ENCODE assay signal across 14 cellular contexts in genomic region chr9:297795-298119, GRCh38.
A peak's percentile ranks its signal among the peaks of the same experiment; 100 is the strongest.
DNase-seq lines count a peak whose midpoint lies in the region; ATAC-seq and TF ChIP-seq lines count a peak whose summit lies in the region.
"Had no signal": no experiment of that assay in that cellular context is flagged by ENCODE, and none has a peak within 500 bp of the region (broad histone marks: within the 10 kb centered on the region; RNA-seq: fewer than 3 reads in every experiment).

No MANE protein-coding gene starts in this region.

- H3K4me2 ChIP-seq in PC-9: no peak overlapping the region

- H4K20me1 ChIP-seq in PC-9 (ENCODE audit: insufficient read depth): no peaks in the 10 kb centered on the region

- H3K27me3 Mint-ChIP-seq in activated T-cell treated with anti-CD3 and anti-CD28 coated beads, Interleukin-2, amount 50 U/mL, for 72 hours (ENCODE audit: low read depth): no peaks in the 10 kb centered on the region
- H3K27me3 Mint-ChIP-seq in activated CD4-positive, alpha-beta memory T cell treated with anti-CD3 and anti-CD28 coated beads for 36 hours: no peaks in the 10 kb centered on the region
- no peaks in the 10 kb centered on the region for H3K27me3 Mint-ChIP-seq in effector memory CD8-positive, alpha-beta T cell

- POLR2A ChIA-PET in activated CD4-positive, alpha-beta memory T cell treated with anti-CD3 and anti-CD28 coated beads for 36 hours (lab: Charles Lee): no interaction called here
- POLR2A ChIA-PET in PC-9 (lab: Charles Lee; ENCODE audit: unreplicated experiment): no interaction called here

- H2AFZ ChIP-seq in PC-9: no peak overlapping the region

- BruUV-seq in PC-9 (replicated peaks; lab: Mats Ljungman, UMichigan): no TSS peak

- H3K27me3 ChIP-seq in stomach (no peaks in the 10 kb centered on the region), PC-9 (ENCODE audit: insufficient read depth, low read depth) (no peaks in the 10 kb centered on the region), testis (no peaks in the 10 kb centered on the region)
- H3K27me3 ChIP-seq: right atrium auricular region, transverse colon had no signal

- H3K9me3 Mint-ChIP-seq in activated T-cell treated with anti-CD3 and anti-CD28 coated beads, Interleukin-2, amount 50 U/mL, for 72 hours: no peaks in the 10 kb centered on the region
- no peaks in the 10 kb centered on the region for H3K9me3 Mint-ChIP-seq in activated CD4-positive, alpha-beta memory T cell treated with anti-CD3 and anti-CD28 coated beads for 36 hours
- H3K9me3 Mint-ChIP-seq in effector memory CD8-positive, alpha-beta T cell: no peaks in the 10 kb centered on the region

- no peak for DNase-seq in activated T-cell treated with anti-CD3 and anti-CD28 coated beads, Interleukin-2, amount 50 U/mL, for 72 hours
- no peak for DNase-seq in activated T-cell treated with anti-CD3 and anti-CD28 coated beads, Interleukin-2, amount 50 U/mL, for 48 hours
- no peak for DNase-seq in activated CD4-positive, alpha-beta memory T cell treated with anti-CD3 and anti-CD28 coated beads for 36 hours
- no peak for DNase-seq in effector memory CD8-positive, alpha-beta T cell
- DNase-seq in stomach (no peak), PC-9 (no peak), testis (no peak)
- DNase-seq: activated CD8-positive, alpha-beta memory T cell treated with anti-CD3 and anti-CD28 coated beads, Interleukin-2, amount 50 U/mL, for 48 hours; MM.1S; NCI-H69; stimulated activated CD4-positive, alpha-beta T cell treated with anti-CD3 and anti-CD28 coated beads, Interleukin-2, amount 100 ng/mL, for 24 hours had no signal

- ATAC-seq in activated T-cell treated with anti-CD3 and anti-CD28 coated beads, Interleukin-2, amount 50 U/mL, for 72 hours (replicated peaks in 1 of 2): peak in 1 of 2 donors; percentile 9
- no peak for ATAC-seq in effector memory CD8-positive, alpha-beta T cell (replicated peaks)
- no peak for ATAC-seq in HG03354 (IDR thresholded peaks at IDR 0.05; ENCODE audit: poor library complexity, severe bottlenecking, unreplicated experiment)

- no peak overlapping the region for H3K4me3 ChIP-seq in stomach
- no peak overlapping the region for H3K4me3 ChIP-seq in PC-9
- no peak overlapping the region for H3K4me3 ChIP-seq in testis
- H3K4me3 ChIP-seq: right atrium auricular region, transverse colon had no signal

- H3K4me1 ChIP-seq in stomach (peaks cover 0 to 20% (median 4%) of the 10 kb centered on the region in 4 donors), PC-9 (replicated peaks; ENCODE audit: insufficient read depth) (peaks cover 7% of the 10 kb centered on the region; the same call in 1 of the 2 replicates), testis (no peaks in the 10 kb centered on the region)
- H3K4me1 ChIP-seq: right atrium auricular region had no signal

- H3K79me2 ChIP-seq in PC-9 (ENCODE audit: low read depth): no peaks in the 10 kb centered on the region

- H3K27ac Mint-ChIP-seq in activated T-cell treated with anti-CD3 and anti-CD28 coated beads, Interleukin-2, amount 50 U/mL, for 72 hours: peak overlapping the region; percentile 10
- peak overlapping the region; percentile 64 for H3K27ac Mint-ChIP-seq in activated CD4-positive, alpha-beta memory T cell treated with anti-CD3 and anti-CD28 coated beads for 36 hours
- peak overlapping the region; percentile 65 to 87 for H3K27ac Mint-ChIP-seq in effector memory CD8-positive, alpha-beta T cell

- intact Hi-C loops in activated CD4-positive, alpha-beta memory T cell treated with anti-CD3 and anti-CD28 coated beads for 36 hours (cut with micrococcal nuclease): loop anchor here (1.0 kb wide), 1 partner anchor 25 kb away; no protein-coding TSS in a partner anchor
- intact Hi-C loops in stomach (cut with DNase I; ENCODE audit: low total_unique reads): no loop called here
- intact Hi-C loops in PC-9 (cut with micrococcal nuclease; ENCODE audit: unreplicated experiment): no loop called here
- intact Hi-C loops in testis (cut with DNase I; ENCODE audit: low total_unique reads): no loop called here

- H3K4me3 Mint-ChIP-seq in activated T-cell treated with anti-CD3 and anti-CD28 coated beads, Interleukin-2, amount 50 U/mL, for 72 hours: peak overlapping the region in 1 of 2 donors; percentile 21
- no peak overlapping the region for H3K4me3 Mint-ChIP-seq in activated CD4-positive, alpha-beta memory T cell treated with anti-CD3 and anti-CD28 coated beads for 36 hours
- no peak overlapping the region for H3K4me3 Mint-ChIP-seq in effector memory CD8-positive, alpha-beta T cell

- no peaks in the 10 kb centered on the region for H3K9me2 ChIP-seq in PC-9 (ENCODE audit: insufficient read depth)

- no peak for TF ChIP-seq CTCF in stomach (IDR thresholded peaks at IDR 0.05)
- TF ChIP-seq CTCF in PC-9 (conservative IDR thresholded peaks at IDR 0.05): no peak
- TF ChIP-seq CTCF in testis (IDR thresholded peaks at IDR 0.05): no peak

- H3K36me3 ChIP-seq in stomach: no peaks in the 10 kb centered on the region
- H3K36me3 ChIP-seq in PC-9 (ENCODE audit: low read depth): no peaks in the 10 kb centered on the region
- no peaks in the 10 kb centered on the region for H3K36me3 ChIP-seq in testis (ENCODE audit: low read depth, missing control alignments)
- H3K36me3 ChIP-seq: right atrium auricular region, transverse colon had no signal

- H3K9me3 ChIP-seq in stomach (no peaks in the 10 kb centered on the region), PC-9 (ENCODE audit: insufficient read depth, low read depth) (no peaks in the 10 kb centered on the region), testis (no peaks in the 10 kb centered on the region)
- H3K9me3 ChIP-seq: right atrium auricular region, transverse colon had no signal

- TF ChIP-seq POLR2A in stomach (IDR thresholded peaks at IDR 0.05): no peak
- TF ChIP-seq POLR2A in testis (IDR thresholded peaks at IDR 0.05): no peak

- TF ChIP-seq EP300 in stomach (IDR thresholded peaks at IDR 0.05): no peak

- H3K27ac ChIP-seq in stomach: peak overlapping the region in 3 of 5 donors; percentile 41 to 65 (median 61)
- no peak overlapping the region for H3K27ac ChIP-seq in PC-9
- H3K27ac ChIP-seq in testis: no peak overlapping the region
- H3K27ac ChIP-seq: transverse colon had no signal

- CTCF ChIA-PET in activated CD4-positive, alpha-beta memory T cell treated with anti-CD3 and anti-CD28 coated beads for 36 hours (lab: Charles Lee): interaction anchor here (1.0 to 1.6 kb wide), 2 partner anchors 20 to 82 kb away, joined by 5 read pairs; no protein-coding TSS in a partner anchor
- CTCF ChIA-PET in PC-9 (lab: Charles Lee): no interaction called here

- H3K4me1 Mint-ChIP-seq in activated T-cell treated with anti-CD3 and anti-CD28 coated beads, Interleukin-2, amount 50 U/mL, for 72 hours (ENCODE audit: low read depth): peaks cover 35% of the 10 kb centered on the region
- peaks cover 47% of the 10 kb centered on the region for H3K4me1 Mint-ChIP-seq in activated CD4-positive, alpha-beta memory T cell treated with anti-CD3 and anti-CD28 coated beads for 36 hours (ENCODE audit: low read depth)
- peaks cover 35 to 42% of the 10 kb centered on the region in 2 donors for H3K4me1 Mint-ChIP-seq in effector memory CD8-positive, alpha-beta T cell (ENCODE audit: low read depth in 2 of 2)

- H3K36me3 Mint-ChIP-seq in activated T-cell treated with anti-CD3 and anti-CD28 coated beads, Interleukin-2, amount 50 U/mL, for 72 hours (ENCODE audit: insufficient read depth in 2 of 2): peaks cover 16 to 40% of the 10 kb centered on the region in 2 donors
- H3K36me3 Mint-ChIP-seq in activated CD4-positive, alpha-beta memory T cell treated with anti-CD3 and anti-CD28 coated beads for 36 hours: peaks cover 41% of the 10 kb centered on the region
- peaks cover 80% of the 10 kb centered on the region for H3K36me3 Mint-ChIP-seq in effector memory CD8-positive, alpha-beta T cell (ENCODE audit: insufficient read depth)

- H3F3A ChIP-seq in PC-9 (ENCODE audit: insufficient read depth, low read depth): peaks cover 4% of the 10 kb centered on the region; the same call in 1 of the 2 replicates

Comparison
In these comparisons a context has a peak if more than half of its experiments do, and no peak if none do; other contexts are left out.
1. H3K27ac Mint-ChIP-seq: peak in every context shown above with its lines; median percentile 76 in effector memory CD8-positive, alpha-beta T cell; 64 in activated CD4-positive, alpha-beta memory T cell treated with anti-CD3 and anti-CD28 coated beads for 36 hours; 10 in activated T-cell treated with anti-CD3 and anti-CD28 coated beads, Interleukin-2, amount 50 U/mL, for 72 hours.
2. H3K27ac ChIP-seq: peak in stomach (3 of 5); none in PC-9 (single experiment) and testis (0 of 2).